In the genomic region with DNA sequence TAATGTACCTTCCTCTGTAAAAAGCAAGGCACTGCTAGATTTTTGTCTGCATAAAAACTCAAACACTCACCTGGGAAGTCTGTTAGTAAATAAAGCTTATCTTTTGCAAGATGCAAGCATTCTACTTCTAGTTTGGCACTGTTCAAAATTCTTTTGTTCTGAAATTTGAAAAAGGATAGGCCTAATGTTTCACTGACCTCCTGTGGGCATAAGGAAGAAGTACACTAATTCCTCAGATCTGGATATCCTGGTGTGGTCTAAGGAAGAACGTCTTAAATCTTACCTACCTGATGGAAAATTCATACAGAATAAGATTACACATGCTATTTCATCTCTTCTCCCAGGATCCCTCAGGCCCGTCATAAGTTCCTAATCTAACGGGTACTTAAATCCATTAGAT, we compare ENCODE assay signal across 10 cellular contexts.
DNase-seq lines count a peak whose midpoint lies in the region; ATAC-seq and TF ChIP-seq lines count a peak whose summit lies in the region.
"Had no signal": no experiment of that assay in that cellular context is flagged by ENCODE, and none has a peak within 500 bp of the region (broad histone marks: within the 10 kb centered on the region; RNA-seq: fewer than 3 reads in every experiment).

No MANE protein-coding gene starts in this region.

- H3K27ac Mint-ChIP-seq in naive thymus-derived CD4-positive, alpha-beta T cell: no peak overlapping the region

- H3K36me3 Mint-ChIP-seq in naive thymus-derived CD4-positive, alpha-beta T cell: peaks cover 0 to under 1% (median 0%) of the 10 kb centered on the region in 5 donors

- H4K20me1 ChIP-seq in HCT116 (ENCODE audit: insufficient read depth) (no peaks in the 10 kb centered on the region), hepatocyte (ENCODE audit: insufficient read depth, poor library complexity, severe bottlenecking) (no peaks in the 10 kb centered on the region)

- no peak overlapping the region for H3K4me2 ChIP-seq in HCT116 (ENCODE audit: low read length)
- no peak overlapping the region for H3K4me2 ChIP-seq in hepatocyte

- intact Hi-C loops in A673 (cut with micrococcal nuclease; ENCODE audit: unreplicated experiment) (no loop called here), HCT116 (cut with micrococcal nuclease) (no loop called here)
- intact Hi-C loops in naive thymus-derived CD4-positive, alpha-beta T cell (cut with micrococcal nuclease): no loop called here

- 56% methylated on average over 3 of the region's 3 CpGs for WGBS in hepatocyte (ENCODE audit: low lambda C conversion rate, missing lambda C conversion rate)

- H3K79me2 ChIP-seq in HCT116 (ENCODE audit: insufficient read depth, low read length) (no peaks in the 10 kb centered on the region), hepatocyte (no peaks in the 10 kb centered on the region)

- no peaks in the 10 kb centered on the region for H3K9me3 ChIP-seq in A673 (ENCODE audit: low read depth, low read length, poor library complexity, severe bottlenecking)
- no peaks in the 10 kb centered on the region for H3K9me3 ChIP-seq in HCT116 (ENCODE audit: control insufficient read depth in 1 of 2, insufficient read depth in 1 of 2, low read depth in 1 of 2, low read length in 2 of 2)
- H3K9me3 ChIP-seq in hepatocyte (ENCODE audit: low read depth): no peaks in the 10 kb centered on the region
- H3K9me3 ChIP-seq in naive thymus-derived CD4-positive, alpha-beta T cell (ENCODE audit: control insufficient read depth in 2 of 3, low read length in 3 of 3): no peaks in the 10 kb centered on the region
- H3K9me3 ChIP-seq: prostate gland had no signal

- H3K4me1 Mint-ChIP-seq in naive thymus-derived CD4-positive, alpha-beta T cell: peaks cover 0 to 4% (median 0%) of the 10 kb centered on the region in 7 donors

- CTCF ChIA-PET in A673 (lab: Charles Lee): no interaction called here
- CTCF ChIA-PET in HCT116 (lab: Charles Lee): interaction anchor here (1.1 to 1.3 kb wide), 2 partner anchors 241 to 287 kb away, joined by 5 to 6 read pairs; no protein-coding TSS in a partner anchor
- CTCF ChIA-PET in naive thymus-derived CD4-positive, alpha-beta T cell (lab: Charles Lee): interaction anchor here (0.7 kb wide), 1 partner anchor 170 kb away, joined by 3 read pairs; no protein-coding TSS in a partner anchor

- BruUV-seq in A673 (replicated peaks; lab: Mats Ljungman, UMichigan): no TSS peak
- no TSS peak for BruUV-seq in HCT116 (replicated peaks; lab: Mats Ljungman, UMichigan)

- no peaks in the 10 kb centered on the region for H3K9me2 ChIP-seq in HCT116 (ENCODE audit: insufficient read depth)
- no peaks in the 10 kb centered on the region for H3K9me2 ChIP-seq in hepatocyte (replicated peaks; ENCODE audit: insufficient read depth)

- no peaks in the 10 kb centered on the region for H3K4me1 ChIP-seq in A673 (ENCODE audit: insufficient read depth, low read length, poor library complexity, severe bottlenecking)
- H3K4me1 ChIP-seq in HCT116 (ENCODE audit: control insufficient read depth in 1 of 2, insufficient read depth in 2 of 2, low read length in 2 of 2): no peaks in the 10 kb centered on the region
- H3K4me1 ChIP-seq in hepatocyte (ENCODE audit: insufficient read depth): no peaks in the 10 kb centered on the region
- H3K4me1 ChIP-seq in naive thymus-derived CD4-positive, alpha-beta T cell (ENCODE audit: control insufficient read depth in 2 of 2, insufficient read depth in 2 of 2, low read length in 2 of 2): no peaks in the 10 kb centered on the region
- H3K4me1 ChIP-seq: prostate gland had no signal

- H3K36me3 ChIP-seq in A673 (ENCODE audit: insufficient read depth, low read length, poor library complexity, severe bottlenecking) (no peaks in the 10 kb centered on the region), HCT116 (ENCODE audit: control insufficient read depth in 1 of 2, insufficient read depth in 2 of 2, low read length in 2 of 2) (no peaks in the 10 kb centered on the region), hepatocyte (replicated peaks; ENCODE audit: insufficient read depth, low read depth) (no peaks in the 10 kb centered on the region)
- no peaks in the 10 kb centered on the region for H3K36me3 ChIP-seq in naive thymus-derived CD4-positive, alpha-beta T cell (ENCODE audit: control insufficient read depth in 2 of 3, insufficient read depth in 3 of 3, low read length in 3 of 3)
- H3K36me3 ChIP-seq: prostate gland had no signal

- H2AFZ ChIP-seq in HCT116 (ENCODE audit: low read depth, low read length, poor library complexity, severe bottlenecking) (no peak overlapping the region), hepatocyte (no peak overlapping the region)

- no peak overlapping the region for H3K4me3 ChIP-seq in A673 (ENCODE audit: low read depth, low read length, poor library complexity, severe bottlenecking)
- no peak overlapping the region for H3K4me3 ChIP-seq in HCT116 (replicated peaks in 1 of 2; ENCODE audit: low read depth in 1 of 2, low read length in 2 of 2)
- H3K4me3 ChIP-seq in hepatocyte: no peak overlapping the region
- H3K4me3 ChIP-seq in naive thymus-derived CD4-positive, alpha-beta T cell (ENCODE audit: low read length): no peak overlapping the region
- H3K4me3 ChIP-seq: prostate gland had no signal

- ATAC-seq in HCT116: peak; percentile 70
- ATAC-seq in naive thymus-derived CD4-positive, alpha-beta T cell: no peak

- H3K27ac ChIP-seq in A673 (ENCODE audit: low read depth, low read length, poor library complexity, severe bottlenecking) (no peak overlapping the region), HCT116 (ENCODE audit: low read depth, low read length) (no peak overlapping the region), hepatocyte (no peak overlapping the region)
- H3K27ac ChIP-seq in naive thymus-derived CD4-positive, alpha-beta T cell (ENCODE audit: low read depth, low read length): no peak overlapping the region
- H3K27ac ChIP-seq: prostate gland had no signal

- H3K9ac ChIP-seq in HCT116 (ENCODE audit: low read length): no peak overlapping the region

- no peak for TF ChIP-seq POLR2A in HCT116 (IDR thresholded peaks at IDR 0.05; ENCODE audit: borderline replicate concordance, extremely low read depth, insufficient read depth, insufficient read length)

- H3K27me3 Mint-ChIP-seq in naive thymus-derived CD4-positive, alpha-beta T cell: peaks cover 5 to 22% (median 6%) of the 10 kb centered on the region in 5 donors

- POLR2A ChIA-PET in A673 (lab: Charles Lee; ENCODE audit: low non-redundant PET): no interaction called here
- POLR2A ChIA-PET in HCT116 (lab: Charles Lee): no interaction called here
- POLR2A ChIA-PET in naive thymus-derived CD4-positive, alpha-beta T cell (lab: Charles Lee): no interaction called here

- TF ChIP-seq RAD21 in HCT116 (IDR thresholded peaks at IDR 0.05; ENCODE audit: low read depth): peak; percentile 56

- TF ChIP-seq CTCF in A673 (conservative IDR thresholded peaks at IDR 0.05; ENCODE audit: low read depth, low read length) (peak; percentile 46), HCT116 (IDR thresholded peaks at IDR 0.05 in 2 of 3, conservative IDR thresholded peaks at IDR 0.05 in 1 of 3; ENCODE audit: borderline replicate concordance in 1 of 3, insufficient read depth in 1 of 3, low read depth in 2 of 3, low read length in 2 of 3) (peak in 2 of 3 experiments; percentile 15 to 56; a peak in 2 of 6 replicates), hepatocyte (IDR thresholded peaks at IDR 0.05; ENCODE audit: poor library complexity) (peak; percentile 55)

- RAD21 ChIA-PET in HCT116 (lab: Charles Lee; ENCODE audit: low non-redundant PET in 1 of 2, low total read pairs in 2 of 2, uncharacterized antibody in 2 of 2, unreplicated experiment in 2 of 2): no interaction called here

- H3K27me3 ChIP-seq in A673 (replicated peaks; ENCODE audit: insufficient read depth, low read depth, low read length, poor library complexity): no peaks in the 10 kb centered on the region
- peaks cover 21% of the 10 kb centered on the region for H3K27me3 ChIP-seq in HCT116 (ENCODE audit: insufficient read depth, low read length)
- peaks cover 5% of the 10 kb centered on the region for H3K27me3 ChIP-seq in hepatocyte
- H3K27me3 ChIP-seq in naive thymus-derived CD4-positive, alpha-beta T cell (ENCODE audit: control insufficient read depth in 2 of 2, insufficient read depth in 2 of 2, low read length in 2 of 2): no peaks in the 10 kb centered on the region

- no peak overlapping the region for H3K4me3 Mint-ChIP-seq in naive thymus-derived CD4-positive, alpha-beta T cell

- H3K9me3 Mint-ChIP-seq in naive thymus-derived CD4-positive, alpha-beta T cell: peaks cover 0 to 8% (median 6%) of the 10 kb centered on the region in 11 donors

- DNase-seq in A673 (ENCODE audit: low spot score) (peak; percentile 29), HCT116 (ENCODE audit: low read depth, low spot score) (no peak), SW480 (ENCODE audit: low spot score) (peak; percentile 23), hepatocyte (ENCODE audit: low spot score) (peak; percentile 22), OCI-M2 (lab: John Stamatoyannopoulos, UW; ENCODE audit: unreplicated experiment) (no peak), T-helper 1 cell (no peak)
- DNase-seq in naive thymus-derived CD4-positive, alpha-beta T cell: no peak
- DNase-seq in activated naive CD4-positive, alpha-beta T cell (lab: John Stamatoyannopoulos, UW): no peak
- DNase-seq: DND-41 had no signal

TF ChIP-seq in HCT116, 20 proteins besides CTCF, POLR2A, EP300 and RAD21 (continues in another document):
- TF ChIP-seq, protein P1, sequence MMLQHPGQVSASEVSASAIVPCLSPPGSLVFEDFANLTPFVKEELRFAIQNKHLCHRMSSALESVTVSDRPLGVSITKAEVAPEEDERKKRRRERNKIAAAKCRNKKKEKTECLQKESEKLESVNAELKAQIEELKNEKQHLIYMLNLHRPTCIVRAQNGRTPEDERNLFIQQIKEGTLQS (IDR thresholded peaks at IDR 0.05): no peak
- TF ChIP-seq EZH2phosphoT487 (IDR thresholded peaks at IDR 0.05; ENCODE audit: borderline replicate concordance) (no peak), ELF1 (IDR thresholded peaks at IDR 0.05; ENCODE audit: borderline replicate concordance, low read depth) (no peak), EZH2 (IDR thresholded peaks at IDR 0.05) (no peak), JUND (IDR thresholded peaks at IDR 0.05) (no peak), FOSL1 (IDR thresholded peaks at IDR 0.05; ENCODE audit: low read depth) (no peak), SRF (IDR thresholded peaks at IDR 0.05; ENCODE audit: low read depth) (no peak), ZNF274 (IDR thresholded peaks at IDR 0.05; ENCODE audit: low read depth, low read length) (no peak), EGR1 (IDR thresholded peaks at IDR 0.05; ENCODE audit: low read depth) (no peak), SIN3A (IDR thresholded peaks at IDR 0.05; ENCODE audit: low read depth) (no peak)
- TF ChIP-seq, protein P2, sequence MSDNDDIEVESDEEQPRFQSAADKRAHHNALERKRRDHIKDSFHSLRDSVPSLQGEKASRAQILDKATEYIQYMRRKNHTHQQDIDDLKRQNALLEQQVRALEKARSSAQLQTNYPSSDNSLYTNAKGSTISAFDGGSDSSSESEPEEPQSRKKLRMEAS (IDR thresholded peaks at IDR 0.05): no peak

Comparison
In these comparisons a context has a peak if more than half of its experiments do, and no peak if none do; other contexts are left out.
1. DNase-seq: peak in A673 (single experiment), SW480 (single experiment) and hepatocyte (single experiment); none in HCT116 (single experiment), naive thymus-derived CD4-positive, alpha-beta T cell (0 of 9), OCI-M2 (single experiment), activated naive CD4-positive, alpha-beta T cell (0 of 4) and T-helper 1 cell (0 of 5).
2. Peak in every context shown above with its lines, with median percentiles within 50 percentile points of each other: CTCF ChIP-seq.